ENCODE assay signal across 2 cellular contexts in genomic region chr15:99014803-99015676, GRCh38.
TF ChIP-seq lines count a peak whose summit lies in the region.

No MANE protein-coding gene starts in this region.

TF ChIP-seq in GM23338, 12 proteins besides CTCF, POLR2A, EP300 and RAD21:
- TF ChIP-seq POLR2AphosphoS5 (IDR thresholded peaks at IDR 0.05; ENCODE audit: low read depth) (0 out of 2 replicates have a peak, but pooled peaks have one; percentile 47), CREB1 (CRISPR knock-in tag; IDR thresholded peaks at IDR 0.05; ENCODE audit: low read depth) (no peak)
TF ChIP-seq in GM23338: peak in this region for 1.

TF ChIP-seq in H1, 55 proteins besides CTCF, POLR2A, EP300 and RAD21:
- TF ChIP-seq TAF7 (optimal IDR thresholded peaks at IDR 0.05; ENCODE audit: borderline replicate concordance, low read depth, low read length) (peak; percentile 49), RXRA (IDR thresholded peaks at IDR 0.05; ENCODE audit: insufficient read depth, low read depth, low read length) (no peak), CBX8 (IDR thresholded peaks at IDR 0.05; ENCODE audit: borderline replicate concordance, low read depth, low read length) (no peak), SRF (IDR thresholded peaks at IDR 0.05; ENCODE audit: low read depth, low read length) (no peak), GTF2F1 (IDR thresholded peaks at IDR 0.05; ENCODE audit: borderline replicate concordance, low read depth, low read length) (no peak), ATF2 (IDR thresholded peaks at IDR 0.05; ENCODE audit: low read length) (no peak), SAP30 (IDR thresholded peaks at IDR 0.05; ENCODE audit: insufficient read depth, insufficient replicate concordance, low read length) (no peak), SP4 (IDR thresholded peaks at IDR 0.05; ENCODE audit: low read length) (no peak), CREB1 (IDR thresholded peaks at IDR 0.05) (no peak), MAX (IDR thresholded peaks at IDR 0.05) (no peak), PHF8 (conservative IDR thresholded peaks at IDR 0.05; ENCODE audit: low read depth, low read length) (peak; percentile 65), ASH2L (IDR thresholded peaks at IDR 0.05; ENCODE audit: low read length) (peak; percentile 80), EZH2 (IDR thresholded peaks at IDR 0.05; ENCODE audit: low read depth, low read length, severe bottlenecking) (peak; percentile 14), CHD1 (IDR thresholded peaks at IDR 0.05; ENCODE audit: low read depth, low read length) (no peak), POLR2AphosphoS5 (IDR thresholded peaks at IDR 0.05; ENCODE audit: low read depth, low read length) (no peak), E2F6 (IDR thresholded peaks at IDR 0.05) (no peak), GABPA (IDR thresholded peaks at IDR 0.05; ENCODE audit: borderline replicate concordance, insufficient read depth, low read length) (no peak), KDM1A (IDR thresholded peaks at IDR 0.05; ENCODE audit: borderline replicate concordance, low read length) (no peak), KDM4A (IDR thresholded peaks at IDR 0.05; ENCODE audit: low read depth, low read length, severe bottlenecking) (peak; percentile 71), HDAC6 (IDR thresholded peaks at IDR 0.05; ENCODE audit: low read depth, low read length) (no peak), MAFK (IDR thresholded peaks at IDR 0.05; ENCODE audit: low read depth, low read length) (no peak), JUN (IDR thresholded peaks at IDR 0.05; ENCODE audit: low read depth, low read length) (no peak), CEBPB (IDR thresholded peaks at IDR 0.05; ENCODE audit: low read depth, low read length) (no peak), EGR1 (IDR thresholded peaks at IDR 0.05; ENCODE audit: borderline replicate concordance, low read depth, low read length) (peak; percentile 72; the same call in 1 of the 2 replicates), TAF1 (IDR thresholded peaks at IDR 0.05; ENCODE audit: low read depth, low read length) (peak; percentile 69; the same call in 1 of the 2 replicates), JUND (IDR thresholded peaks at IDR 0.05; ENCODE audit: low read length) (no peak), KDM5A (IDR thresholded peaks at IDR 0.05; ENCODE audit: low read length) (no peak), CHD7 (IDR thresholded peaks at IDR 0.05; ENCODE audit: insufficient replicate concordance, low read length) (no peak), BCL11A (IDR thresholded peaks at IDR 0.05; ENCODE audit: low read depth in 2 of 2, low read length in 2 of 2) (no peak), SIRT6 (IDR thresholded peaks at IDR 0.05; ENCODE audit: low read length) (no peak), HDAC2 (IDR thresholded peaks at IDR 0.05; ENCODE audit: borderline replicate concordance in 1 of 2, low read depth in 2 of 2, low read length in 2 of 2) (peak in 1 of 2 experiments; percentile 50; a peak in 1 of 4 replicates), SIN3A (conservative IDR thresholded peaks at IDR 0.05 in 1 of 2, IDR thresholded peaks at IDR 0.05 in 1 of 2; ENCODE audit: low read depth in 1 of 2, low read length in 2 of 2) (no peak), TBP (IDR thresholded peaks at IDR 0.05; ENCODE audit: low read depth, low read length) (peak; percentile 59), POU5F1 (IDR thresholded peaks at IDR 0.05; ENCODE audit: low read depth, low read length) (no peak)
